ENCODE assay signal across 34 cellular contexts in genomic region chr10:25877296-25877695, GRCh38. TPM values are rescaled to one million over a fixed set of nuclear protein-coding genes. Genes with fewer than 3 reads are reported as not detected.
DNase-seq lines count a peak whose midpoint lies in the region; ATAC-seq and TF ChIP-seq lines count a peak whose summit lies in the region.
"Had no signal": no experiment of that assay in that cellular context is flagged by ENCODE, and none has a peak within 500 bp of the region (broad histone marks: within the 10 kb centered on the region; RNA-seq: fewer than 3 reads in every experiment).

No MANE protein-coding gene starts in this region.

- no peak overlapping the region for H3K4me3 Mint-ChIP-seq in natural killer cell treated with Interleukin-12 subunit alpha and Interleukin-12 subunit beta and Interleukin-15 and Interleukin-18, amount 100 ng/mL, for 72 hours
- H3K4me3 Mint-ChIP-seq: B cell; CD14-positive monocyte; CD4-positive, alpha-beta memory T cell; CD4-positive, alpha-beta T cell; CD4-positive, CD25-positive, alpha-beta regulatory T cell; CD8-positive, alpha-beta memory T cell; CD8-positive, alpha-beta T cell had no signal

- no peak for ATAC-seq in natural killer cell treated with Interleukin-12 subunit alpha and Interleukin-12 subunit beta and Interleukin-15 and Interleukin-18, amount 100 ng/mL, for 72 hours
- ATAC-seq: A549; CD8-positive, alpha-beta T cell had no signal

- H3K9me3 Mint-ChIP-seq in natural killer cell treated with Interleukin-12 subunit alpha and Interleukin-12 subunit beta and Interleukin-15 and Interleukin-18, amount 100 ng/mL, for 72 hours = peaks cover 3% of the 10 kb centered on the region
- H3K9me3 Mint-ChIP-seq: CD14-positive monocyte; CD4-positive, alpha-beta memory T cell; CD4-positive, alpha-beta T cell; CD8-positive, alpha-beta memory T cell; CD8-positive, alpha-beta T cell had no signal

- H3K27me3 Mint-ChIP-seq in natural killer cell treated with Interleukin-12 subunit alpha and Interleukin-12 subunit beta and Interleukin-15 and Interleukin-18, amount 100 ng/mL, for 72 hours = peaks cover 0 to 3% of the 10 kb centered on the region in 2 donors
- H3K27me3 Mint-ChIP-seq: CD4-positive, CD25-positive, alpha-beta regulatory T cell had no signal

- DNase-seq in NCI-H69 (lab: John Stamatoyannopoulos, UW) = peak; percentile 18
- peak in 29 of 42 donors; percentile 4 to 77 (median 34) for DNase-seq in head of caudate nucleus
- peak; percentile 38 for DNase-seq in putamen (ENCODE audit: low spot score)
- no peak for DNase-seq in coronary artery (ENCODE audit: low spot score)
- no peak for DNase-seq in COLO829 (ENCODE audit: low spot score)
- DNase-seq in natural killer cell treated with Interleukin-12 subunit alpha and Interleukin-12 subunit beta and Interleukin-15 and Interleukin-18, amount 100 ng/mL, for 72 hours (ENCODE audit: low spot score) = no peak
- DNase-seq: 8988T; ACHN; AML-193; BE2C; C1 segment of cervical spinal cord; Caco-2; Calu3; CD4-positive, alpha-beta memory T cell; CD4-positive, alpha-beta T cell; CD4-positive, CD25-positive, alpha-beta regulatory T cell; CD8-positive, alpha-beta memory T cell; CD8-positive, alpha-beta T cell; COR-L47; DMS 273 treated with DMSO at 0.1 percent for 48 hours; DMS153; DMS53; DMS79; DMS79 treated with DMSO at 0.1 percent for 48 hours; DND-41; EL had no signal

- no peaks in the 10 kb centered on the region for H3K36me3 Mint-ChIP-seq in natural killer cell treated with Interleukin-12 subunit alpha and Interleukin-12 subunit beta and Interleukin-15 and Interleukin-18, amount 100 ng/mL, for 72 hours
- H3K36me3 Mint-ChIP-seq: CD14-positive monocyte; CD4-positive, alpha-beta memory T cell; CD4-positive, CD25-positive, alpha-beta regulatory T cell; CD8-positive, alpha-beta memory T cell; CD8-positive, alpha-beta T cell had no signal

- no peak for TF ChIP-seq CTCF in coronary artery (IDR thresholded peaks at IDR 0.05)

- intact Hi-C loops in head of caudate nucleus (cut with DNase I) = no loop called here

- H3K27ac ChIP-seq in coronary artery = no peak overlapping the region
- H3K27ac ChIP-seq: 22Rv1; A549; BLaER1; BLaER1 treated with 17β-estradiol and CSF1 and Interleukin-3, amounts not matched to agents 10 nM and 100 nM; C4-2B had no signal

- H3K27ac Mint-ChIP-seq in natural killer cell treated with Interleukin-12 subunit alpha and Interleukin-12 subunit beta and Interleukin-15 and Interleukin-18, amount 100 ng/mL, for 72 hours = no peak overlapping the region
- H3K27ac Mint-ChIP-seq: B cell; CD4-positive, alpha-beta memory T cell; CD4-positive, alpha-beta T cell; CD4-positive, CD25-positive, alpha-beta regulatory T cell; CD8-positive, alpha-beta memory T cell; CD8-positive, alpha-beta T cell had no signal

- H3K4me3 ChIP-seq in coronary artery = no peak overlapping the region
- H3K4me3 ChIP-seq: A549; BLaER1; BLaER1 treated with 17β-estradiol and CSF1 and Interleukin-3, amounts not matched to agents 10 nM and 100 nM had no signal

- H3K4me1 Mint-ChIP-seq in natural killer cell treated with Interleukin-12 subunit alpha and Interleukin-12 subunit beta and Interleukin-15 and Interleukin-18, amount 100 ng/mL, for 72 hours (ENCODE audit: low read depth in 2 of 2) = no peaks in the 10 kb centered on the region
- H3K4me1 Mint-ChIP-seq: B cell; CD14-positive monocyte; CD4-positive, alpha-beta memory T cell; CD4-positive, CD25-positive, alpha-beta regulatory T cell; CD8-positive, alpha-beta memory T cell had no signal

RNA-seq across cellular contexts. Expression of gene MYO3A, which starts 56.7 kb away (rescaled TPM):
- not detected for total RNA-seq in natural killer cell treated with Interleukin-12 subunit alpha and Interleukin-12 subunit beta and Interleukin-15 and Interleukin-18, amount 100 ng/mL, for 72 hours
- total RNA-seq: A172; Caco-2; CD4-positive, alpha-beta memory T cell; CD4-positive, alpha-beta T cell; CD4-positive, CD25-positive, alpha-beta regulatory T cell; CD8-positive, alpha-beta memory T cell; CD8-positive, alpha-beta T cell had no signal

Comparison
In these comparisons a context has a peak if more than half of its experiments do, and no peak if none do; other contexts are left out.
1. DNase-seq: peak in NCI-H69 (single experiment), head of caudate nucleus (29 of 42) and putamen (single experiment); none in coronary artery (single experiment), COLO829 (single experiment) and natural killer cell treated with Interleukin-12 subunit alpha and Interleukin-12 subunit beta and Interleukin-15 and Interleukin-18, amount 100 ng/mL, for 72 hours (single experiment).